In genomic region chr7:121077165-121077630, GRCh38 we compare ENCODE assay signal across 16 cellular contexts.
A peak's percentile ranks its signal among the peaks of the same experiment; 100 is the strongest.
DNase-seq lines count a peak whose midpoint lies in the region; ATAC-seq, FAIRE-seq and TF ChIP-seq lines count a peak whose summit lies in the region.
"Had no signal": no experiment of that assay in that cellular context is flagged by ENCODE, and none has a peak within 500 bp of the region (broad histone marks: within the 10 kb centered on the region; RNA-seq: fewer than 3 reads in every experiment).

No MANE protein-coding gene starts in this region.

- no peak overlapping the region for H3K23ac ChIP-seq in mesendoderm (ENCODE audit: low read length)

- in situ Hi-C loops in mammary epithelial cell (cut with MboI; ENCODE audit: low sequenced_read_pairs in 2 of 2): loop anchor here in 1 of 2 donors (10.0 kb wide), 1 partner anchor 82 kb away; no protein-coding TSS in a partner anchor

- H4K20me1 ChIP-seq in mammary epithelial cell (ENCODE audit: insufficient read depth, low read length) (no peaks in the 10 kb centered on the region), astrocyte (ENCODE audit: insufficient read depth, low read length) (no peaks in the 10 kb centered on the region), osteoblast (ENCODE audit: insufficient read depth, low read length) (no peaks in the 10 kb centered on the region)
- H4K20me1 ChIP-seq: BLaER1 treated with 17β-estradiol and CSF1 and Interleukin-3, amounts not matched to agents 10 nM and 100 nM had no signal

- intact Hi-C loops in mammary epithelial cell (cut with micrococcal nuclease): loop anchor here (2.0 kb wide), 1 partner anchor 20 kb away; no protein-coding TSS in a partner anchor
- intact Hi-C loops in MCF 10A (cut with micrococcal nuclease): no loop called here
- intact Hi-C loops in activated naive CD4-positive, alpha-beta T cell treated with anti-CD3 and anti-CD28 coated beads for 36 hours (cut with micrococcal nuclease): no loop called here
- intact Hi-C loops in Right ventricle myocardium superior (cut with DNase I): no loop called here

- H3K9me3 Mint-ChIP-seq in MCF 10A (ENCODE audit: unreplicated experiment) (no peaks in the 10 kb centered on the region), astrocyte (ENCODE audit: unreplicated experiment) (no peaks in the 10 kb centered on the region)
- no peaks in the 10 kb centered on the region for H3K9me3 Mint-ChIP-seq in activated naive CD4-positive, alpha-beta T cell treated with anti-CD3 and anti-CD28 coated beads for 36 hours
- H3K9me3 Mint-ChIP-seq: IgD-negative memory B cell had no signal

- POLR2A ChIA-PET in MCF 10A (lab: Yijun Ruan, JAX): interaction anchor here (0.6 kb wide), 1 partner anchor 272 kb away, joined by 3 read pairs; no protein-coding TSS in a partner anchor

- H3K4me1 Mint-ChIP-seq in MCF 10A (ENCODE audit: insufficient read depth, unreplicated experiment) (peaks cover 6% of the 10 kb centered on the region), astrocyte (ENCODE audit: low read depth, unreplicated experiment) (peaks cover 26% of the 10 kb centered on the region)
- H3K4me1 Mint-ChIP-seq in activated naive CD4-positive, alpha-beta T cell treated with anti-CD3 and anti-CD28 coated beads for 36 hours (ENCODE audit: low read depth): no peaks in the 10 kb centered on the region

- H3K79me1 ChIP-seq in mesendoderm (ENCODE audit: low read length): no peaks in the 10 kb centered on the region

- no peak overlapping the region for H2BK120ac ChIP-seq in mesendoderm (ENCODE audit: low read depth, low read length)

- no peak for ATAC-seq in GM19395 (IDR thresholded peaks at IDR 0.05; ENCODE audit: unreplicated experiment)
- ATAC-seq in Right ventricle myocardium superior (ENCODE audit: poor library complexity): no peak

- H3K4me2 ChIP-seq in mammary epithelial cell (ENCODE audit: insufficient read depth, low read depth, low read length) (peak overlapping the region; percentile 59), astrocyte (ENCODE audit: low read length) (peak overlapping the region; percentile 60), osteoblast (ENCODE audit: insufficient read depth, low read length) (peak overlapping the region; percentile 42), mesendoderm (ENCODE audit: low read length) (no peak overlapping the region)

- no peaks in the 10 kb centered on the region for H3K36me3 ChIP-seq in mammary epithelial cell (ENCODE audit: insufficient read depth, low read length)
- H3K36me3 ChIP-seq in astrocyte (ENCODE audit: insufficient read depth, low read length): no peaks in the 10 kb centered on the region
- no peaks in the 10 kb centered on the region for H3K36me3 ChIP-seq in osteoblast (ENCODE audit: insufficient read depth, low read length)
- no peaks in the 10 kb centered on the region for H3K36me3 ChIP-seq in mesendoderm (ENCODE audit: control insufficient read depth, insufficient read depth, low read length)
- H3K36me3 ChIP-seq: BLaER1 treated with 17β-estradiol and CSF1 and Interleukin-3, amounts not matched to agents 10 nM and 100 nM had no signal

- DNase-seq in mammary epithelial cell (no peak), MCF 10A (ENCODE audit: unreplicated experiment) (no peak), astrocyte (ENCODE audit: low read depth) (no peak), osteoblast (ENCODE audit: insufficient read length, low spot score, missing footprints) (no peak), mesendoderm (no peak), Right ventricle myocardium superior (no peak)
- no peak for DNase-seq in activated naive CD4-positive, alpha-beta T cell treated with anti-CD3 and anti-CD28 coated beads for 36 hours
- DNase-seq: DND-41; NCI-H187 treated with DMSO at 0.1 percent for 48 hours; NCI-H69; NK-92 treated with Interleukin-12 subunit alpha and Interleukin-12 subunit beta, amount 100 ng/mL, for 24 hours; RPMI8226 had no signal

- H3K79me2 ChIP-seq in mammary epithelial cell (ENCODE audit: insufficient read depth, low read length) (no peaks in the 10 kb centered on the region), astrocyte (ENCODE audit: insufficient read depth, low read length) (no peaks in the 10 kb centered on the region), osteoblast (ENCODE audit: insufficient read depth, low read length) (no peaks in the 10 kb centered on the region), mesendoderm (ENCODE audit: control insufficient read depth, insufficient read depth, low read length) (no peaks in the 10 kb centered on the region)

- TF ChIP-seq CTCF in mammary epithelial cell (conservative IDR thresholded peaks at IDR 0.05 in 1 of 2, IDR thresholded peaks at IDR 0.05 in 1 of 2; ENCODE audit: extremely low read depth in 1 of 2, insufficient read depth in 1 of 2, low read depth in 1 of 2, low read length in 2 of 2) (no peak), MCF 10A (IDR thresholded peaks at IDR 0.05; ENCODE audit: unreplicated experiment) (no peak), astrocyte (IDR thresholded peaks at IDR 0.05; ENCODE audit: insufficient read depth, low read depth, low read length) (no peak), osteoblast (IDR thresholded peaks at IDR 0.05; ENCODE audit: extremely low read depth, low read depth, low read length) (no peak)

- no peak overlapping the region for H2BK15ac ChIP-seq in mesendoderm (replicated peaks; ENCODE audit: low read depth)

- H4K5ac ChIP-seq in mesendoderm (ENCODE audit: low read length): no peak overlapping the region

- no peak for FAIRE-seq in astrocyte (lab: Jason Lieb, UNC)
- FAIRE-seq: H1 had no signal

- no peak overlapping the region for H3K56ac ChIP-seq in mesendoderm (ENCODE audit: low read length)

- no peak overlapping the region for H3K9ac ChIP-seq in mammary epithelial cell (ENCODE audit: insufficient read depth, low read length)
- H3K9ac ChIP-seq in astrocyte (ENCODE audit: low read length): no peak overlapping the region
- H3K9ac ChIP-seq in mesendoderm (ENCODE audit: low read length): no peak overlapping the region
- H3K9ac ChIP-seq: BLaER1 treated with 17β-estradiol and CSF1 and Interleukin-3, amounts not matched to agents 10 nM and 100 nM had no signal

- peak overlapping the region; percentile 70 for H2AFZ ChIP-seq in mammary epithelial cell (ENCODE audit: low read depth, low read length)
- no peak overlapping the region for H2AFZ ChIP-seq in astrocyte (ENCODE audit: low read depth, low read length)
- no peak overlapping the region for H2AFZ ChIP-seq in osteoblast (ENCODE audit: low read length)

- H3K36me3 Mint-ChIP-seq in MCF 10A (ENCODE audit: insufficient read depth, unreplicated experiment): no peaks in the 10 kb centered on the region
- H3K36me3 Mint-ChIP-seq in astrocyte (ENCODE audit: low read depth, unreplicated experiment): no peaks in the 10 kb centered on the region
- no peaks in the 10 kb centered on the region for H3K36me3 Mint-ChIP-seq in activated naive CD4-positive, alpha-beta T cell treated with anti-CD3 and anti-CD28 coated beads for 36 hours (ENCODE audit: low read depth)
- H3K36me3 Mint-ChIP-seq: IgD-negative memory B cell had no signal

- H3K4me3 Mint-ChIP-seq in MCF 10A (ENCODE audit: unreplicated experiment): no peak overlapping the region
- H3K4me3 Mint-ChIP-seq in astrocyte (ENCODE audit: unreplicated experiment): peak overlapping the region; percentile 79
- H3K4me3 Mint-ChIP-seq in activated naive CD4-positive, alpha-beta T cell treated with anti-CD3 and anti-CD28 coated beads for 36 hours: no peak overlapping the region
- H3K4me3 Mint-ChIP-seq: IgD-negative memory B cell had no signal

- no peak overlapping the region for H2BK5ac ChIP-seq in mesendoderm (ENCODE audit: low read length)

- dilution Hi-C loops in mammary epithelial cell (cut with HindIII; ENCODE audit: low sequenced_read_pairs): no loop called here

- H3K27ac ChIP-seq in mammary epithelial cell (ENCODE audit: insufficient read depth, low read depth, low read length) (no peak overlapping the region), astrocyte (ENCODE audit: low read depth, low read length) (no peak overlapping the region), osteoblast (ENCODE audit: low read depth, low read length) (no peak overlapping the region), mesendoderm (ENCODE audit: low read depth, low read length) (no peak overlapping the region)
- H3K27ac ChIP-seq: BLaER1 treated with 17β-estradiol and CSF1 and Interleukin-3, amounts not matched to agents 10 nM and 100 nM had no signal

- H3K27ac Mint-ChIP-seq in MCF 10A (ENCODE audit: low read depth, unreplicated experiment) (no peak overlapping the region), astrocyte (ENCODE audit: unreplicated experiment) (peak overlapping the region; percentile 75)
- no peak overlapping the region for H3K27ac Mint-ChIP-seq in activated naive CD4-positive, alpha-beta T cell treated with anti-CD3 and anti-CD28 coated beads for 36 hours
- H3K27ac Mint-ChIP-seq: IgD-negative memory B cell had no signal

- no peak overlapping the region for H3K4ac ChIP-seq in mesendoderm (ENCODE audit: low read depth, low read length)

- no peak overlapping the region for H4K8ac ChIP-seq in mesendoderm (ENCODE audit: low read depth, low read length)

- H3K9me3 ChIP-seq in mammary epithelial cell (replicated peaks; ENCODE audit: insufficient read depth, low read length): no peaks in the 10 kb centered on the region
- no peaks in the 10 kb centered on the region for H3K9me3 ChIP-seq in astrocyte (ENCODE audit: insufficient read depth, low read depth, low read length)
- no peaks in the 10 kb centered on the region for H3K9me3 ChIP-seq in osteoblast (ENCODE audit: low read depth, low read length)
- H3K9me3 ChIP-seq: BLaER1 treated with 17β-estradiol and CSF1 and Interleukin-3, amounts not matched to agents 10 nM and 100 nM had no signal

- H3K4me1 ChIP-seq in mammary epithelial cell (ENCODE audit: insufficient read depth, low read length) (peaks cover 30% of the 10 kb centered on the region), astrocyte (ENCODE audit: insufficient read depth, low read length) (peaks cover 13% of the 10 kb centered on the region), osteoblast (ENCODE audit: insufficient read depth, low read length) (peaks cover 22% of the 10 kb centered on the region), mesendoderm (ENCODE audit: control insufficient read depth, low read depth, low read length) (no peaks in the 10 kb centered on the region)

- no TSS peak for BruUV-seq in mammary epithelial cell (replicated peaks; lab: Mats Ljungman, UMichigan)
- no TSS peak for BruUV-seq in MCF 10A (replicated peaks; lab: Mats Ljungman, UMichigan)

- no peaks in the 10 kb centered on the region for H3K27me3 ChIP-seq in mammary epithelial cell (ENCODE audit: insufficient read depth, low read length)
- H3K27me3 ChIP-seq in astrocyte (ENCODE audit: insufficient read depth, low read length): no peaks in the 10 kb centered on the region
- no peaks in the 10 kb centered on the region for H3K27me3 ChIP-seq in osteoblast (ENCODE audit: insufficient read depth, low read length)
- no peaks in the 10 kb centered on the region for H3K27me3 ChIP-seq in mesendoderm (ENCODE audit: insufficient read depth, low read length, poor library complexity)
- H3K27me3 ChIP-seq: BLaER1 treated with 17β-estradiol and CSF1 and Interleukin-3, amounts not matched to agents 10 nM and 100 nM had no signal

- H2AK5ac ChIP-seq in mesendoderm (ENCODE audit: low read length): no peak overlapping the region

- H3K4me3 ChIP-seq in mammary epithelial cell (replicated peaks in 1 of 3; ENCODE audit: insufficient read depth in 1 of 3, low read depth in 2 of 3, low read length in 3 of 3) (no peak overlapping the region), astrocyte (ENCODE audit: insufficient read depth, low read depth, low read length) (no peak overlapping the region), osteoblast (ENCODE audit: insufficient read depth, low read length) (no peak overlapping the region), mesendoderm (ENCODE audit: low read length) (no peak overlapping the region)
- H3K4me3 ChIP-seq: BLaER1 treated with 17β-estradiol and CSF1 and Interleukin-3, amounts not matched to agents 10 nM and 100 nM had no signal

- H3K18ac ChIP-seq in mesendoderm (ENCODE audit: low read length): no peak overlapping the region

- H3K27me3 Mint-ChIP-seq in MCF 10A (ENCODE audit: insufficient read depth, unreplicated experiment) (peaks cover 15% of the 10 kb centered on the region), astrocyte (ENCODE audit: low read depth, unreplicated experiment) (no peaks in the 10 kb centered on the region)
- H3K27me3 Mint-ChIP-seq in activated naive CD4-positive, alpha-beta T cell treated with anti-CD3 and anti-CD28 coated beads for 36 hours (ENCODE audit: low read depth): peaks cover 6% of the 10 kb centered on the region

- CTCF ChIA-PET in mammary epithelial cell (lab: Charles Lee; ENCODE audit: low non-redundant PET) (interaction anchor here (0.6 to 0.8 kb wide), 2 partner anchors 89 to 98 kb away, joined by 4 to 10 read pairs; no protein-coding TSS in a partner anchor), MCF 10A (lab: Yijun Ruan, JAX) (interaction anchor here (1.0 to 2.1 kb wide), 4 partner anchors 14 to 89 kb away, joined by 3 to 25 read pairs (median 4); partner anchors contain the start of gene CPED1)
- CTCF ChIA-PET in activated naive CD4-positive, alpha-beta T cell treated with anti-CD3 and anti-CD28 coated beads for 36 hours (lab: Charles Lee): interaction anchor here (2.6 kb wide), 1 partner anchor 90 kb away, joined by 11 read pairs; the partner anchor contains the start of gene CPED1
